Comparison of ENCODE assay signal across 8 cellular contexts in the genomic region with DNA sequence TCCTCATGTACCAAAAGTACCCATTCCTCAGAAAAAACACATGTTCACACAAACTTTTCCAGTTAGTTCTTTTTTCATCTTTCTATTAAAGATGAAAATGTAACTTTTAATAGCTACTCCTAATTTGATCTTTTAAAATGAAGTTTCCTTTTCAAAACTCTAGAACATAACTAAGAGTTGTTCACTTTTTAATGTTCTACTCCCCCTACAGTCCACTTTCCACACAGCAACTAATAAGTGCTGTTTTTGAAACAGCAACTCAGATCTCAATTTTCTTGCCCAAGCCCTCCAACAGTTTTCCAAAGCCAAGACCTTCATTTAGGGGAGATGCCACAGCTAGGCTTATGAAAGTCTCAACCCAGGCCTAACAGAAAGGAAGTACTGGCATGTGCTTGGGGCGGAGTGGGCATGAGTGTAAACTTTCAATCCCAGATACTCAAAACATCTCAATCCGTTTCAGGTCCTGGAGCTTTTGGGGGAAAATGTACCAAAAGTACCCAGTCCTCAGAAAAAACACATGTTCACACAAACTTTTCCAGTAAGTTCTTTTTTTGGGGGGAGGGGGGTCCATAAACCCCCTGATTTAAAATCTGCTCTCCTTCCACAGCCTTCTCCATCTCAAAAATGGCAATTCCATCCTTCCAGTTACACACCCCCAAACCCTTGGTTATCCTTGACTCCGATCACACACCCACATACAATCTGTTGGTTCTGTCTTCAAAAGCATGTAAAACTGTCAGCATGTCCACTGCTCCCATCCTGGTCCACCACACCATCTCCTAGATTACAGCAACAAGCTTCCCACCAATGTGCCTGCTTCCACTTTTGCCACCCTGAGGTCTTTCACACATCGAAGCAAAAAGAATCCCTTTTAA. TPM values are rescaled to one million over a fixed set of nuclear protein-coding genes. Genes with fewer than 3 reads are reported as not detected.
DNase-seq lines count a peak whose midpoint lies in the region; TF ChIP-seq lines count a peak whose summit lies in the region.

No MANE protein-coding gene starts in this region.

- TF ChIP-seq EP300 in transverse colon (IDR thresholded peaks at IDR 0.05; ENCODE audit: low read depth): no peak

- TF ChIP-seq CTCF in GM06990 (IDR thresholded peaks at IDR 0.05; ENCODE audit: insufficient read depth, low read length, poor library complexity, severe bottlenecking): peak; percentile 73
- peak; percentile 45 to 61 (median 56) for TF ChIP-seq CTCF in transverse colon (IDR thresholded peaks at IDR 0.05)

- no peaks in the 10 kb centered on the region for H3K9me3 ChIP-seq in adipocyte (ENCODE audit: control insufficient read depth, low read length)
- H3K9me3 ChIP-seq in transverse colon: no peaks in the 10 kb centered on the region

- DNase-seq in AG20443 (ENCODE audit: low spot score) (peak; percentile 30), GM06990 (ENCODE audit: extremely low read depth, insufficient read length) (no peak), NCI-H345 treated with DMSO at 0.1 percent for 48 hours (lab: John Stamatoyannopoulos, UW; ENCODE audit: unreplicated experiment) (peak; percentile 56), adipocyte (ENCODE audit: low read depth) (peak; percentile 87), iris pigment epithelial cell (ENCODE audit: low read depth) (peak; percentile 59), transverse colon (no peak), HPDE6-E6E7 (ENCODE audit: extremely low spot score) (no peak), nucleus accumbens (lab: John Stamatoyannopoulos, UW) (no peak)

- H3K4me1 ChIP-seq in adipocyte (ENCODE audit: control insufficient read depth, insufficient read depth, low read length) (peaks cover 37% of the 10 kb centered on the region), transverse colon (peaks cover 15 to 48% (median 28%) of the 10 kb centered on the region in 4 donors)

- H3K9ac ChIP-seq in adipocyte (ENCODE audit: low read length): peak overlapping the region; percentile 45

- in situ Hi-C loops in transverse colon (cut with MboI; ENCODE audit: low pct_ligation_motif_present in 1 of 4, low pct_unique_long_range_greater_than_20kb in 1 of 4, low sequenced_read_pairs in 3 of 4): loop anchor here in 2 of 4 donors (10.0 kb wide), 1 partner anchor 49 kb away; no protein-coding TSS in a partner anchor

- H3K27me3 ChIP-seq in GM06990 (replicated peaks; ENCODE audit: control insufficient read depth, insufficient read depth, low read length) (no peaks in the 10 kb centered on the region), adipocyte (replicated peaks; ENCODE audit: control insufficient read depth, insufficient read depth, low read length) (no peaks in the 10 kb centered on the region), transverse colon (no peaks in the 10 kb centered on the region)

- H3K27ac ChIP-seq in transverse colon: no peak overlapping the region

- TF ChIP-seq POLR2A in transverse colon (IDR thresholded peaks at IDR 0.05): no peak

- intact Hi-C loops in transverse colon (cut with DNase I; ENCODE audit: low total_unique reads): no loop called here

- WGBS in transverse colon (ENCODE audit: low coverage in 1 of 2), 2 donors: 49 to 51% methylated on average over 4 of the region's 4 CpGs

- H3K36me3 ChIP-seq in GM06990 (ENCODE audit: control insufficient read depth, insufficient read depth, low read length) (peaks cover 9% of the 10 kb centered on the region), adipocyte (ENCODE audit: control insufficient read depth, insufficient read depth, low read length, severe bottlenecking) (peaks cover 10% of the 10 kb centered on the region), transverse colon (peaks cover 0 to 9% (median 0%) of the 10 kb centered on the region in 4 donors)

- H3K4me3 ChIP-seq in GM06990 (replicated peaks; ENCODE audit: low read depth, low read length) (peak overlapping the region; percentile 97), adipocyte (ENCODE audit: low read length) (no peak overlapping the region), transverse colon (no peak overlapping the region)

RNA-seq across cellular contexts. Expression of gene FBL, which starts 2.0 kb away (rescaled TPM):
- total RNA-seq in transverse colon: 100 to 1,000 TPM in 1 of 4 donors, 10 to 100 TPM in 3; 20.6 to 107 (median 62.6) TPM

RNA-seq across cellular contexts. Expression of gene DYRK1B, which starts 10.2 kb away (rescaled TPM):
- total RNA-seq in transverse colon: 10 to 100 TPM; 13.3 to 16.1 (median 15.1) TPM

Comparison
In these comparisons a context has a peak if more than half of its experiments do, and no peak if none do; other contexts are left out.
1. DNase-seq: peak in AG20443 (single experiment), NCI-H345 treated with DMSO at 0.1 percent for 48 hours (single experiment), adipocyte (single experiment) and iris pigment epithelial cell (single experiment); none in GM06990 (single experiment), transverse colon (single experiment), HPDE6-E6E7 (single experiment) and nucleus accumbens (0 of 56).